Comparison of ENCODE assay signal across 20 cellular contexts in the genomic region with DNA sequence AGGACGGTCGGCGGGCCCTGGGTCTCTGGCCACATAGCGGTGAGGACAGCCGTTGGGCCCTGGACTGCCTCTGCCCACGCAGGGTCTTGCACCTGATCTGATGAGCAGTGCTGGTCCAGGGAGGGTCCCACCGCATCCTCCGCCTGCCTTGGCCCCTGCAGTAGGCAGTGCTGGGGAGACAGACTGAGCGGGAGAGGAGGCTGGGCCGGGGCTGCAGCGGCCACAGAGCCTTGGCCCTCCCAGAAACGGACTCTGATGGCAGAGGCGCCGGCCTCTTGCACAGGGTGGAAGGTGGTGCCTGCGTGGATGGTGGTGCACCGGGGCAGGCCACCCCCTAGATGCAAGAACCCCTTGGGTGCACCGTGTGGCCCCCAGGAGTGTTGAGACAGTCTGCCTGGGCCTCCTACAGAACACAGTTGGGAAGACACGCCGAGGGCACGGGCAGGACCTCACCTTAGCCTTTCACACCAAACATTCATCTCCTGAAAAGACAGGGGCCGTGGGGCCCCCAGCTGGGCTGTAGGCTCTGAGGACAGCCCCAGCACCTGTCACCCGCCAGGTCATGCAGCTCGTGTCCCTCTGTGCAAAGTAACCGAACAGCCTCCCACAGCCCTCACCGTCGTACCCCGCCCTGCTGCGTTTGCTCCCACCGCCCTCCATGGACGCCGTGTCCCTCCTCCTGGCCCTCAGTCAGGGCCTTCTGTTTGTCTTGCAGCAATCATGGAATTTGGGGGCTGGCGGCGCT. TPM values are rescaled to one million over a fixed set of nuclear protein-coding genes. Genes with fewer than 3 reads are reported as not detected.
DNase-seq lines count a peak whose midpoint lies in the region; ATAC-seq and TF ChIP-seq lines count a peak whose summit lies in the region.
"Had no signal": no experiment of that assay in that cellular context is flagged by ENCODE, and none has a peak within 500 bp of the region (broad histone marks: within the 10 kb centered on the region; RNA-seq: fewer than 3 reads in every experiment).

No MANE protein-coding gene starts in this region.

- ATAC-seq in right cardiac atrium: peak; percentile 4 to 20
- no peak for ATAC-seq in left cardiac atrium
- ATAC-seq in GM23338: no peak
- ATAC-seq in naive thymus-derived CD4-positive, alpha-beta T cell: peak; percentile 11
- ATAC-seq: A549, HCT116, Right ventricle myocardium inferior had no signal

- H3K9me2 ChIP-seq in GM23338 (ENCODE audit: insufficient read depth): no peaks in the 10 kb centered on the region

- no peak overlapping the region for H3K27ac ChIP-seq in right cardiac atrium (ENCODE audit: low read length)
- H3K27ac ChIP-seq in GM23338 (ENCODE audit: low read depth): no peak overlapping the region
- no peak overlapping the region for H3K27ac ChIP-seq in naive thymus-derived CD4-positive, alpha-beta T cell (ENCODE audit: low read depth, low read length)
- H3K27ac ChIP-seq: A549 had no signal

- H3K4me3 Mint-ChIP-seq in GM23338 (no peak overlapping the region), Calu3 (ENCODE audit: low read depth, unreplicated experiment) (no peak overlapping the region)
- peak overlapping the region in 1 of 10 donors; percentile 29 for H3K4me3 Mint-ChIP-seq in naive thymus-derived CD4-positive, alpha-beta T cell
- H3K4me3 Mint-ChIP-seq: CD4-positive, alpha-beta memory T cell had no signal

- DNase-seq in right cardiac atrium (peak in 2 of 3 donors; percentile 47 to 61), left cardiac atrium (no peak), GM23338 (ENCODE audit: low spot score) (no peak), RPMI8226 (no peak), Calu3 (no peak)
- DNase-seq in naive thymus-derived CD4-positive, alpha-beta T cell: no peak
- no peak for DNase-seq in activated CD4-positive, alpha-beta T cell treated with anti-CD3 and anti-CD28 coated beads for 4 hours
- DNase-seq: BE2C; CD4-positive, alpha-beta memory T cell; DMS153; GOT3; NCI-H1105; NCI-H146; NCI-H2029 treated with DMSO at 0.1 percent for 48 hours; NCI-H226; NCI-H524 had no signal

- TF ChIP-seq CTCF in GM23338 (conservative IDR thresholded peaks at IDR 0.05; ENCODE audit: low read depth in 2 of 2) (no peak), Calu3 (IDR thresholded peaks at IDR 0.05; ENCODE audit: unreplicated experiment) (no peak)

- H3K4me3 ChIP-seq in right cardiac atrium (ENCODE audit: low read length) (no peak overlapping the region), GM23338 (no peak overlapping the region)
- no peak overlapping the region for H3K4me3 ChIP-seq in naive thymus-derived CD4-positive, alpha-beta T cell (ENCODE audit: low read length)
- H3K4me3 ChIP-seq: A549 had no signal

- no peaks in the 10 kb centered on the region for H3K9me3 ChIP-seq in right cardiac atrium (ENCODE audit: control insufficient read depth, low read length)
- no peaks in the 10 kb centered on the region for H3K9me3 ChIP-seq in naive thymus-derived CD4-positive, alpha-beta T cell (ENCODE audit: control insufficient read depth in 2 of 3, low read length in 3 of 3)
- H3K9me3 ChIP-seq: A549, BE2C had no signal

- H3K27ac Mint-ChIP-seq in GM23338 (0 out of 2 replicates have a peak overlapping the region, but pooled peaks have one; percentile 28), Calu3 (ENCODE audit: unreplicated experiment) (no peak overlapping the region)
- peak overlapping the region in 3 of 9 donors; percentile 17 to 52 (median 29) for H3K27ac Mint-ChIP-seq in naive thymus-derived CD4-positive, alpha-beta T cell

- H3K79me2 ChIP-seq in GM23338 (replicated peaks; ENCODE audit: insufficient read depth): no peaks in the 10 kb centered on the region

- intact Hi-C loops in right cardiac atrium (cut with DNase I) (no loop called here), left cardiac atrium (cut with DNase I) (no loop called here), Calu3 (cut with micrococcal nuclease; ENCODE audit: unreplicated experiment) (no loop called here)
- intact Hi-C loops in naive thymus-derived CD4-positive, alpha-beta T cell (cut with micrococcal nuclease): no loop called here

- no peaks in the 10 kb centered on the region for H3F3A ChIP-seq in GM23338 (replicated peaks; ENCODE audit: low read depth)

- CTCF ChIA-PET in naive thymus-derived CD4-positive, alpha-beta T cell (lab: Charles Lee): no interaction called here
- CTCF ChIA-PET in Calu3 (lab: Charles Lee): no interaction called here

- no peaks in the 10 kb centered on the region for H4K20me1 ChIP-seq in GM23338 (replicated peaks; ENCODE audit: insufficient read depth)

- H3K36me3 Mint-ChIP-seq in GM23338 (ENCODE audit: low read depth) (no peaks in the 10 kb centered on the region), Calu3 (ENCODE audit: insufficient read depth, unreplicated experiment) (no peaks in the 10 kb centered on the region)
- peaks cover 0 to 12% (median 2%) of the 10 kb centered on the region in 5 donors for H3K36me3 Mint-ChIP-seq in naive thymus-derived CD4-positive, alpha-beta T cell

- H3K4me1 Mint-ChIP-seq in GM23338 (no peaks in the 10 kb centered on the region), Calu3 (ENCODE audit: low read depth, unreplicated experiment) (no peaks in the 10 kb centered on the region)
- peaks cover 14 to 42% (median 36%) of the 10 kb centered on the region in 7 donors for H3K4me1 Mint-ChIP-seq in naive thymus-derived CD4-positive, alpha-beta T cell

- H3K4me1 ChIP-seq in right cardiac atrium (ENCODE audit: control insufficient read depth, insufficient read depth, low read length): no peaks in the 10 kb centered on the region
- no peaks in the 10 kb centered on the region for H3K4me1 ChIP-seq in GM23338 (ENCODE audit: insufficient read depth)
- H3K4me1 ChIP-seq in naive thymus-derived CD4-positive, alpha-beta T cell (ENCODE audit: control insufficient read depth in 2 of 2, insufficient read depth in 2 of 2, low read length in 2 of 2): no peaks in the 10 kb centered on the region
- H3K4me1 ChIP-seq: A549, BE2C had no signal

- no peak overlapping the region for H3K4me2 ChIP-seq in GM23338
- H3K4me2 ChIP-seq: A549 had no signal

- no peak overlapping the region for H2AFZ ChIP-seq in GM23338

- H3K36me3 ChIP-seq in GM23338 (ENCODE audit: insufficient read depth): no peaks in the 10 kb centered on the region
- H3K36me3 ChIP-seq in naive thymus-derived CD4-positive, alpha-beta T cell (ENCODE audit: control insufficient read depth in 2 of 3, insufficient read depth in 3 of 3, low read length in 3 of 3): peaks cover 0 to 54% (median 3%) of the 10 kb centered on the region in 3 experiments
- H3K36me3 ChIP-seq: BE2C had no signal

- H3K9me3 Mint-ChIP-seq in GM23338 (no peaks in the 10 kb centered on the region), Calu3 (ENCODE audit: low read depth, unreplicated experiment) (no peaks in the 10 kb centered on the region)
- peaks cover 0 to 4% (median 0%) of the 10 kb centered on the region in 11 donors for H3K9me3 Mint-ChIP-seq in naive thymus-derived CD4-positive, alpha-beta T cell
- H3K9me3 Mint-ChIP-seq: CD4-positive, alpha-beta memory T cell; IgD-negative memory B cell had no signal

- H3K27me3 ChIP-seq in right cardiac atrium (ENCODE audit: control insufficient read depth, insufficient read depth) (no peaks in the 10 kb centered on the region), GM23338 (ENCODE audit: insufficient read depth) (no peaks in the 10 kb centered on the region)
- no peaks in the 10 kb centered on the region for H3K27me3 ChIP-seq in naive thymus-derived CD4-positive, alpha-beta T cell (ENCODE audit: control insufficient read depth in 2 of 2, insufficient read depth in 2 of 2, low read length in 2 of 2)
- H3K27me3 ChIP-seq: BE2C had no signal

- POLR2A ChIA-PET in naive thymus-derived CD4-positive, alpha-beta T cell (lab: Charles Lee): interaction anchor here (1.1 to 1.5 kb wide), 2 partner anchors 27 to 33 kb away, joined by 3 read pairs; no protein-coding TSS in a partner anchor

- peaks cover 9% of the 10 kb centered on the region for H3K27me3 Mint-ChIP-seq in GM23338 (ENCODE audit: insufficient read depth, low read depth, poor library complexity)
- no peaks in the 10 kb centered on the region for H3K27me3 Mint-ChIP-seq in naive thymus-derived CD4-positive, alpha-beta T cell
- no peaks in the 10 kb centered on the region for H3K27me3 Mint-ChIP-seq in Calu3 (ENCODE audit: unreplicated experiment)
- H3K27me3 Mint-ChIP-seq: CD4-positive, alpha-beta memory T cell; IgD-negative memory B cell had no signal

- WGBS in right cardiac atrium: 96% methylated on average over 33 of the region's 33 CpGs

- BruUV-seq in Calu3 (replicated peaks; lab: Mats Ljungman, UMichigan): no TSS peak

TF ChIP-seq in GM23338, 12 proteins besides CTCF, POLR2A, EP300 and RAD21 (continues in another document):
- TF ChIP-seq EZH2 (IDR thresholded peaks at IDR 0.05; ENCODE audit: low read depth, unreplicated experiment) (no peak), JUNB (IDR thresholded peaks at IDR 0.05; ENCODE audit: unreplicated experiment) (no peak)

RNA-seq across cellular contexts. Expression of a gene that starts 36.8 kb away (rescaled TPM):
- total RNA-seq in right cardiac atrium (10 to 100 TPM; 20.1 to 25.3 (median 20.8) TPM), left cardiac atrium (10 to 100 TPM; 17.1 to 18.9 TPM), Calu3 (2022) (2.8 and 5.9 TPM in 2 replicates)
- polyA plus RNA-seq in right cardiac atrium (14.7 TPM), GM23338 (2016; fragmentation: Nextera tagmentation; extraction: Ambion mirVana) (2.7 and 3.9 TPM in 2 replicates)
- total RNA-seq in GM23338 (2014; rRNA removed; shearing (Covaris generic)): 5.0 and 6.4 TPM in 2 replicates
- 10 to 100 TPM; 44.3 to 87.2 (median 53.8) TPM for total RNA-seq in naive thymus-derived CD4-positive, alpha-beta T cell
- 10 to 100 TPM; 27.1 to 49.9 TPM for polyA plus RNA-seq in naive thymus-derived CD4-positive, alpha-beta T cell

Comparison
In these comparisons a context has a peak if more than half of its experiments do, and no peak if none do; other contexts are left out.
1. ATAC-seq: peak in right cardiac atrium (2 of 2) and naive thymus-derived CD4-positive, alpha-beta T cell (single experiment); none in left cardiac atrium (0 of 2) and GM23338 (single experiment).
2. DNase-seq: peak in right cardiac atrium (2 of 3); none in left cardiac atrium (single experiment), GM23338 (single experiment), naive thymus-derived CD4-positive, alpha-beta T cell (0 of 9), RPMI8226 (single experiment), Calu3 (single experiment) and activated CD4-positive, alpha-beta T cell treated with anti-CD3 and anti-CD28 coated beads for 4 hours (0 of 2).